ENCODE assay signal across 22 cellular contexts in the genomic region with DNA sequence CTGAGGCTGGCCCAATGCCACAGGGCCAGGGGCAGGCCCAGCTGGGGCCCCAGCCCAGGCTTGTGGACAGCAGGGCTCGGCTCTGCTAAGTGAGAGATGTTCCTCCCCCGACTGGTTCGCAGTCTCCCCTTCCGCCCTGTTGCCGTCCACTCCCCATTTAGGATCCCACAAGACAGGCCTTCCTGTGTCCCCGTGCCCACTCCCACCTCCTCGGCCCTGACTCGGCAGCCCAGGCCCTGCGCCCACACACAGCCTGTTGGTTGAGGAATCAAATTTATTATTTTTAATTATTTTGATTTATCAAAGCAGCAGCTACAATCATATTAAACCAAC.
"Had no signal": no experiment of that assay in that cellular context is flagged by ENCODE, and none has a peak within 500 bp of the region (broad histone marks: within the 10 kb centered on the region; RNA-seq: fewer than 3 reads in every experiment).

No MANE protein-coding gene starts in this region.

- H3K36me3 ChIP-seq: MG63, Peyer's patch had no signal

- DNase-seq: activated B cell treated with CpG ODN at 0.5 μM for 24 hours; activated CD4-positive, alpha-beta T cell treated with anti-CD3 and anti-CD28 coated beads for 1 hour; activated CD4-positive, alpha-beta T cell treated with anti-CD3 and anti-CD28 coated beads, Interleukin-2, amount 10 ng/mL, durations not matched to agents 24 days and 14 days; activated CD4-positive, alpha-beta T cell treated with anti-CD3 and anti-CD28 coated beads, Interleukin-2, amount 50 U/mL, for 48 hours; activated gamma-delta T cell; activated naive CD4-positive, alpha-beta T cell treated with anti-CD3 and anti-CD28 coated beads for 36 hours; activated T-cell treated with anti-CD3 and anti-CD28 coated beads for 4 hours; activated T-cell treated with anti-CD3 and anti-CD28 coated beads, Interleukin-2, amount 50 U/mL, for 48 hours; amygdala; MG63; MV-4-11; NCI-H1092 treated with DMSO at 0.1 percent for 48 hours; NCI-H1436; NCI-H1694 treated with DMSO at 0.1 percent for 48 hours; NCI-H2029 treated with DMSO at 0.1 percent for 48 hours; NCI-H510A treated with DMSO at 0.1 percent for 48 hours; Peyer's patch; SHP77 treated with DMSO at 0.1 percent for 48 hours; T-helper 17 cell; T1000 had no signal

- H3K27ac ChIP-seq: Peyer's patch, RWPE1 had no signal

- H3K27me3 ChIP-seq: MG63, Peyer's patch had no signal

- ATAC-seq: activated T-helper 17 cell treated with anti-CD3 and anti-CD28 coated beads, Interleukin-2, amount 50 U/mL, for 72 hours; T-helper 17 cell had no signal

- H3K9me3 ChIP-seq: MG63, Peyer's patch had no signal

- H3K4me3 ChIP-seq: MG63, Peyer's patch had no signal
